Comparison of ENCODE assay signal across 9 cellular contexts in genomic region chr10:102230861-102231356, GRCh38. TPM values are rescaled to one million over a fixed set of nuclear protein-coding genes. Genes with fewer than 3 reads are reported as not detected.
DNase-seq lines count a peak whose midpoint lies in the region; ATAC-seq and TF ChIP-seq lines count a peak whose summit lies in the region.
"Had no signal": no experiment of that assay in that cellular context is flagged by ENCODE, and none has a peak within 500 bp of the region (broad histone marks: within the 10 kb centered on the region; RNA-seq: fewer than 3 reads in every experiment).

No MANE protein-coding gene starts in this region.

- POLR2A ChIA-PET in Panc1 (lab: Charles Lee): interaction anchor here (0.6 kb wide), 1 partner anchor 116 kb away, joined by 4 read pairs; no protein-coding TSS in a partner anchor

- intact Hi-C loops in Panc1 (cut with micrococcal nuclease; ENCODE audit: unreplicated experiment): loop anchor here (1.0 to 5.0 kb wide), 2 partner anchors 121 to 161 kb away; no protein-coding TSS in a partner anchor
- intact Hi-C loops in ascending aorta (cut with DNase I): loop anchor here (2.0 kb wide), 1 partner anchor 14 kb away; the partner anchor contains the start of gene GBF1

- CTCF ChIA-PET in Panc1 (lab: Charles Lee): interaction anchor here (0.5 to 4.6 kb wide), 11 partner anchors 14 to 353 kb away, joined by 3 to 86 read pairs (median 11); partner anchors contain the start of gene GBF1

- H3K9me3 ChIP-seq in Panc1 (ENCODE audit: control insufficient read depth, insufficient read depth, low read depth, low read length) (no peaks in the 10 kb centered on the region), ascending aorta (no peaks in the 10 kb centered on the region), iPS-20b (ENCODE audit: insufficient read depth, low read depth, low read length) (no peaks in the 10 kb centered on the region)

- no TSS peak for BruUV-seq in Panc1 (replicated peaks; lab: Mats Ljungman, UMichigan)

- H3K4me1 ChIP-seq in Panc1 (ENCODE audit: control insufficient read depth, insufficient read depth, low read length) (no peaks in the 10 kb centered on the region), ascending aorta (peaks cover 18 to 25% of the 10 kb centered on the region in 2 donors), iPS-20b (ENCODE audit: insufficient read depth, low read length) (no peaks in the 10 kb centered on the region)

- in situ Hi-C loops in Panc1 (cut with HindIII; ENCODE audit: low pct_unique_long_range_greater_than_20kb, low sequenced_read_pairs): no loop called here

- H3K27me3 ChIP-seq in Panc1 (ENCODE audit: control insufficient read depth, insufficient read depth, low read length): peaks cover 5% of the 10 kb centered on the region
- peaks cover 20% of the 10 kb centered on the region for H3K27me3 ChIP-seq in ascending aorta
- H3K27me3 ChIP-seq in iPS-20b (ENCODE audit: insufficient read depth, low read length): peaks cover 99% of the 10 kb centered on the region

- H3K9ac ChIP-seq in iPS-20b (ENCODE audit: low read depth, low read length): no peak overlapping the region

- peak; percentile 52 for TF ChIP-seq CTCF in GM12873 (IDR thresholded peaks at IDR 0.05; ENCODE audit: insufficient read depth, low read depth, low read length, missing control alignments)
- TF ChIP-seq CTCF in Panc1 (IDR thresholded peaks at IDR 0.05): no peak; the same call in 1 of the 2 replicates
- TF ChIP-seq CTCF in ascending aorta (IDR thresholded peaks at IDR 0.05): peak; percentile 9 to 38 (median 18)

- H3K4me3 ChIP-seq in Panc1 (ENCODE audit: low read depth in 2 of 2, low read length in 2 of 2) (peak overlapping the region; percentile 44 to 49), ascending aorta (peak overlapping the region; percentile 61 to 72), iPS-20b (ENCODE audit: low read length) (peak overlapping the region; percentile 61; the same call in 1 of the 2 replicates)

- no peaks in the 10 kb centered on the region; the same call in 1 of the 2 replicates for H3K36me3 ChIP-seq in Panc1 (ENCODE audit: control insufficient read depth, insufficient read depth, low read length)
- no peaks in the 10 kb centered on the region for H3K36me3 ChIP-seq in ascending aorta
- H3K36me3 ChIP-seq in iPS-20b (ENCODE audit: insufficient read depth, low read depth, low read length): no peaks in the 10 kb centered on the region

- ATAC-seq in Panc1: peak; percentile 32
- no peak for ATAC-seq in GM18519 (IDR thresholded peaks at IDR 0.05; ENCODE audit: low FRiP score, unreplicated experiment)
- no peak for ATAC-seq in HG03439 (IDR thresholded peaks at IDR 0.05; ENCODE audit: unreplicated experiment)

- no peak for DNase-seq in Panc1 (ENCODE audit: low read depth, low spot score)
- no peak for DNase-seq in ascending aorta (ENCODE audit: low spot score in 2 of 2)
- peak; percentile 43 for DNase-seq in stimulated activated CD4-positive, alpha-beta T cell treated with anti-CD3 and anti-CD28 coated beads, Interleukin-12 subunit alpha, Interleukin-12 subunit beta, amount 100 ng/mL, for 4 hours
- DNase-seq in Ammon's horn (ENCODE audit: low spot score): no peak

- H3K27ac ChIP-seq in Panc1 (ENCODE audit: low read length): no peak overlapping the region
- H3K27ac ChIP-seq in ascending aorta: no peak overlapping the region
- no peak overlapping the region for H3K27ac ChIP-seq in iPS-20b (ENCODE audit: low read length)

RNA-seq across cellular contexts. Expression of gene ELOVL3, which starts 4.8 kb away (rescaled TPM):
- 1.2 TPM for total RNA-seq in Panc1 (2021; ENCODE audit: unreplicated experiment)
- 1.3 TPM for polyA plus RNA-seq in Panc1 (2012; ENCODE audit: insufficient read length)
- not detected for total RNA-seq in ascending aorta

RNA-seq across cellular contexts. Expression of gene PITX3, which starts 10.4 kb away (rescaled TPM):
- total RNA-seq in Panc1 (2021; ENCODE audit: unreplicated experiment) (0.49 TPM), ascending aorta (not detected)
- 0.31 TPM for polyA plus RNA-seq in Panc1 (2012; ENCODE audit: insufficient read length)
- total RNA-seq: subcutaneous adipose tissue had no signal

RNA-seq across cellular contexts. Expression of gene GBF1, which starts 14.4 kb away (rescaled TPM):
- total RNA-seq in Panc1 (2021; ENCODE audit: unreplicated experiment): 65.0 TPM
- polyA plus RNA-seq in Panc1 (2012; ENCODE audit: insufficient read length): 52.3 TPM
- total RNA-seq in ascending aorta: 56.0 TPM
